In the genomic region with DNA sequence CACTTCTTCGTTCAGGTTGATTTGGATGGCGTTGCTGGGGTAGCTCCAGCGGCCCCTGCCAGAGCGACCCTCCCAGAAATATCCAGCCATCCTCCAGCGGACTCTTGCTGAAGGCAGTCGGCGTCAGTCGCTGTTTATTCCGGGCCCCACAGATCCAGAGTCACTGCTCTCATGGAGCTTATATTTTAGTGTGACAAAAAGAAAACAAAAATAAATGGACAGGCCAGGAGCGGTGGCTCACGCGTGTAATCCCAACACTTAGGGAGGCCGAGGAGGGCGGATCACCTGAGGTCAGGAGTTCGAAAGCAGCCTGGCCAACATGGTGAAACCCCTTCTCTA, we compare ENCODE assay signal across 8 cellular contexts. TPM values are rescaled to one million over a fixed set of nuclear protein-coding genes. Genes with fewer than 3 reads are reported as not detected.
DNase-seq lines count a peak whose midpoint lies in the region; TF ChIP-seq lines count a peak whose summit lies in the region.

No MANE protein-coding gene starts in this region.

- H3K4me3 Mint-ChIP-seq in IgD-negative memory B cell: peak overlapping the region; percentile 96 to 98 (median 98)

- no peak for TF ChIP-seq CTCF in AG04449 (IDR thresholded peaks at IDR 0.05; ENCODE audit: insufficient read depth, low read length, missing control alignments)

- H3K9me3 Mint-ChIP-seq in IgD-negative memory B cell: no peaks in the 10 kb centered on the region

- H3K27me3 ChIP-seq in mucosa of stomach (ENCODE audit: control insufficient read depth, insufficient read depth, low read length): no peaks in the 10 kb centered on the region

- H3K27ac ChIP-seq in cingulate gyrus (ENCODE audit: low read depth, low read length): peak overlapping the region; percentile 90

- no peaks in the 10 kb centered on the region for H3K27me3 Mint-ChIP-seq in IgD-negative memory B cell

- H3K36me3 Mint-ChIP-seq in IgD-negative memory B cell: peaks cover 3% of the 10 kb centered on the region

- H3K9ac ChIP-seq in mucosa of stomach (ENCODE audit: low read length): peak overlapping the region; percentile 86

- POLR2A ChIA-PET in AG04449 (lab: Yijun Ruan, JAX): interaction anchor here (0.7 to 1.4 kb wide), 2 partner anchors 12 to 219 kb away, joined by 3 to 6 read pairs; no protein-coding TSS in a partner anchor

- no peaks in the 10 kb centered on the region for H3K36me3 ChIP-seq in mucosa of stomach (ENCODE audit: control insufficient read depth, insufficient read depth, low read length)

- H3K4me1 ChIP-seq in mucosa of stomach (ENCODE audit: control insufficient read depth, insufficient read depth, low read length): peaks cover 10% of the 10 kb centered on the region

- no peaks in the 10 kb centered on the region for H3K9me3 ChIP-seq in mucosa of stomach (ENCODE audit: control insufficient read depth, low read length)

- peak overlapping the region; percentile 97 to 99 (median 98) for H3K27ac Mint-ChIP-seq in IgD-negative memory B cell

- DNase-seq in AG04449 (ENCODE audit: low read depth, low spot score) (no peak), retina (no peak), pons (ENCODE audit: low spot score) (no peak), NCI-H2107 (lab: John Stamatoyannopoulos, UW) (no peak), DMS114 treated with DMSO at 0.1 percent for 48 hours (lab: John Stamatoyannopoulos, UW; ENCODE audit: unreplicated experiment) (no peak)

- CTCF ChIA-PET in AG04449 (lab: Yijun Ruan, JAX): interaction anchor here (0.9 to 7.0 kb wide), 4 partner anchors 11 to 211 kb away, joined by 3 to 59 read pairs (median 4); no protein-coding TSS in a partner anchor

- peaks cover 1 to 13% (median 3%) of the 10 kb centered on the region in 3 donors for H3K4me1 Mint-ChIP-seq in IgD-negative memory B cell

- peak overlapping the region; percentile 89 for H3K4me3 ChIP-seq in AG04449 (ENCODE audit: low read depth, low read length)
- H3K4me3 ChIP-seq in mucosa of stomach (ENCODE audit: low read length): peak overlapping the region; percentile 85

RNA-seq across cellular contexts. Expression of a gene that starts 0.8 kb away (rescaled TPM):
- polyA plus RNA-seq in IgD-negative memory B cell: 63.2 TPM

RNA-seq across cellular contexts. Expression of a gene that starts 27.6 kb away (rescaled TPM):
- 0.28 TPM for polyA plus RNA-seq in IgD-negative memory B cell
